ENCODE assay signal across 8 cellular contexts in genomic region chr7:36154255-36155212, GRCh38. TPM values are rescaled to one million over a fixed set of nuclear protein-coding genes. Genes with fewer than 3 reads are reported as not detected.
DNase-seq lines count a peak whose midpoint lies in the region; ATAC-seq and TF ChIP-seq lines count a peak whose summit lies in the region.

No MANE protein-coding gene starts in this region.

- no peak overlapping the region for H3K27ac ChIP-seq in CD8-positive, alpha-beta memory T cell (ENCODE audit: low read depth, low read length)
- H3K27ac ChIP-seq in Panc1 (ENCODE audit: low read length) (peak overlapping the region; percentile 91), trophoblast cell (ENCODE audit: low read depth, low read length) (no peak overlapping the region)

- H3K9ac ChIP-seq in trophoblast cell (ENCODE audit: low read length): no peak overlapping the region

- no TSS peak for BruUV-seq in Panc1 (replicated peaks; lab: Mats Ljungman, UMichigan)

- H3K27me3 ChIP-seq in CD8-positive, alpha-beta memory T cell (ENCODE audit: insufficient read depth, low read length, poor library complexity, severe bottlenecking): no peaks in the 10 kb centered on the region
- H3K27me3 ChIP-seq in Panc1 (ENCODE audit: control insufficient read depth, insufficient read depth, low read length) (no peaks in the 10 kb centered on the region), trophoblast cell (ENCODE audit: insufficient read depth, low read length) (no peaks in the 10 kb centered on the region)

- in situ Hi-C loops in Panc1 (cut with HindIII; ENCODE audit: low pct_unique_long_range_greater_than_20kb, low sequenced_read_pairs): no loop called here

- intact Hi-C loops in Panc1 (cut with micrococcal nuclease; ENCODE audit: unreplicated experiment): loop anchor here (1.0 to 2.0 kb wide), 2 partner anchors 137 to 170 kb away; no protein-coding TSS in a partner anchor

- H3K36me3 ChIP-seq in CD8-positive, alpha-beta memory T cell (ENCODE audit: insufficient read depth, low read length): no peaks in the 10 kb centered on the region
- 0 out of 2 replicates have a peak, but pooled peaks cover 4% of the 10 kb centered on the region for H3K36me3 ChIP-seq in Panc1 (ENCODE audit: control insufficient read depth, insufficient read depth, low read length)
- H3K36me3 ChIP-seq in trophoblast cell (ENCODE audit: control insufficient read depth in 1 of 2, insufficient read depth in 2 of 2, low read length in 2 of 2): peaks cover 0 to 3% of the 10 kb centered on the region in 2 experiments

- POLR2A ChIA-PET in CD8-positive, alpha-beta memory T cell (lab: Charles Lee): no interaction called here
- POLR2A ChIA-PET in Panc1 (lab: Charles Lee): interaction anchor here (1.0 kb wide), 1 partner anchor 119 kb away, joined by 3 read pairs; no protein-coding TSS in a partner anchor

- H3K27ac Mint-ChIP-seq in CD8-positive, alpha-beta memory T cell: peak overlapping the region in 2 of 8 donors; percentile 23 to 38
- peak overlapping the region; percentile 69 for H3K27ac Mint-ChIP-seq in glutamatergic neuron (ENCODE audit: unreplicated experiment)

- H2BK5ac ChIP-seq in trophoblast cell (ENCODE audit: low read depth, low read length, poor library complexity): no peak overlapping the region

- no peak overlapping the region for H4K12ac ChIP-seq in trophoblast cell (ENCODE audit: low read depth, low read length)

- H3K4ac ChIP-seq in trophoblast cell (ENCODE audit: low read depth, low read length): no peak overlapping the region

- H3K79me2 ChIP-seq in trophoblast cell (ENCODE audit: control insufficient read depth, insufficient read depth, low read length, poor library complexity): no peaks in the 10 kb centered on the region

- H3K4me3 ChIP-seq in CD8-positive, alpha-beta memory T cell (ENCODE audit: low read length): peak overlapping the region; percentile 73
- peak overlapping the region; percentile 78 to 96 for H3K4me3 ChIP-seq in Panc1 (ENCODE audit: low read depth in 2 of 2, low read length in 2 of 2)
- H3K4me3 ChIP-seq in trophoblast cell (ENCODE audit: low read depth, low read length): peak overlapping the region; percentile 4

- H3K4me1 ChIP-seq in CD8-positive, alpha-beta memory T cell (ENCODE audit: insufficient read depth, low read length): peaks cover 15% of the 10 kb centered on the region
- H3K4me1 ChIP-seq in Panc1 (ENCODE audit: control insufficient read depth, insufficient read depth, low read length) (peaks cover 36% of the 10 kb centered on the region), trophoblast cell (ENCODE audit: control insufficient read depth in 1 of 2, insufficient read depth in 2 of 2, low read length in 2 of 2) (peaks cover 4 to 9% of the 10 kb centered on the region in 2 experiments)

- H3K23ac ChIP-seq in trophoblast cell (ENCODE audit: low read length): no peak overlapping the region

- H2AFZ ChIP-seq in trophoblast cell (ENCODE audit: insufficient read depth, low read length, poor library complexity): no peak overlapping the region

- H3K79me1 ChIP-seq in trophoblast cell (ENCODE audit: low read length): peaks cover 3% of the 10 kb centered on the region

- H3K4me3 Mint-ChIP-seq in CD8-positive, alpha-beta memory T cell: peak overlapping the region; percentile 69 to 90 (median 78)
- peak overlapping the region; percentile 97 for H3K4me3 Mint-ChIP-seq in glutamatergic neuron (ENCODE audit: unreplicated experiment)

- no peak overlapping the region for H2AK5ac ChIP-seq in trophoblast cell (ENCODE audit: low read length)

- H3K18ac ChIP-seq in trophoblast cell (ENCODE audit: low read length): no peak overlapping the region

- H3K36me3 Mint-ChIP-seq in CD8-positive, alpha-beta memory T cell: no peaks in the 10 kb centered on the region
- H3K36me3 Mint-ChIP-seq in glutamatergic neuron (ENCODE audit: unreplicated experiment): no peaks in the 10 kb centered on the region

- peak; percentile 74 for TF ChIP-seq CTCF in Panc1 (IDR thresholded peaks at IDR 0.05)
- no peak for TF ChIP-seq CTCF in glutamatergic neuron (IDR thresholded peaks at IDR 0.05; ENCODE audit: partially characterized antibody, unreplicated experiment)

- H3K4me1 Mint-ChIP-seq in CD8-positive, alpha-beta memory T cell: peaks cover 14 to 50% (median 33%) of the 10 kb centered on the region in 3 donors
- peaks cover 36% of the 10 kb centered on the region for H3K4me1 Mint-ChIP-seq in glutamatergic neuron (ENCODE audit: low read depth, unreplicated experiment)

- H3K9me3 Mint-ChIP-seq in CD8-positive, alpha-beta memory T cell: no peaks in the 10 kb centered on the region
- peaks cover 20% of the 10 kb centered on the region for H3K9me3 Mint-ChIP-seq in glutamatergic neuron (ENCODE audit: unreplicated experiment)

- H4K8ac ChIP-seq in trophoblast cell (ENCODE audit: low read depth, low read length): no peak overlapping the region

- H3K14ac ChIP-seq in trophoblast cell (ENCODE audit: low read length): no peak overlapping the region

- CTCF ChIA-PET in CD8-positive, alpha-beta memory T cell (lab: Charles Lee): no interaction called here
- CTCF ChIA-PET in Panc1 (lab: Charles Lee): interaction anchor here (0.6 to 1.2 kb wide), 2 partner anchors 18 to 133 kb away, joined by 6 read pairs; no protein-coding TSS in a partner anchor

- H3K9me3 ChIP-seq in CD8-positive, alpha-beta memory T cell (ENCODE audit: low read length): no peaks in the 10 kb centered on the region
- H3K9me3 ChIP-seq in Panc1 (ENCODE audit: control insufficient read depth, insufficient read depth, low read depth, low read length) (peaks cover 4% of the 10 kb centered on the region; the same call in 1 of the 2 replicates), trophoblast cell (ENCODE audit: insufficient read depth, low read depth, low read length) (peaks cover 2% of the 10 kb centered on the region)

- ATAC-seq in Panc1 (peak; percentile 9), GM18511 (IDR thresholded peaks at IDR 0.05; ENCODE audit: unreplicated experiment) (no peak), GM21723 (IDR thresholded peaks at IDR 0.05; ENCODE audit: unreplicated experiment) (no peak)

- H2BK120ac ChIP-seq in trophoblast cell (ENCODE audit: insufficient read depth, low read length, poor library complexity): no peak overlapping the region

- DNase-seq in CD8-positive, alpha-beta memory T cell: peak in 1 of 5 donors; percentile 48
- no peak for DNase-seq in Panc1 (ENCODE audit: low read depth, low spot score)
- DNase-seq in glutamatergic neuron: peak; percentile 59
- no peak for DNase-seq in trophoblast cell
- no peak for DNase-seq in NCI-H2081 treated with DMSO at 0.1 percent for 48 hours (lab: John Stamatoyannopoulos, UW)
- DNase-seq in DMS79 (lab: John Stamatoyannopoulos, UW): no peak

- WGBS in trophoblast cell (ENCODE audit: extremely low coverage, insufficient coverage, insufficient read length): no CpG with 5 or more reads among the region's 44 CpGs

- H3K27me3 Mint-ChIP-seq in CD8-positive, alpha-beta memory T cell: peaks cover 0 to 5% of the 10 kb centered on the region in 2 donors
- H3K27me3 Mint-ChIP-seq in glutamatergic neuron (ENCODE audit: unreplicated experiment): peaks cover 5% of the 10 kb centered on the region

- no peak overlapping the region for H3K4me2 ChIP-seq in trophoblast cell (ENCODE audit: low read length)

- no peak overlapping the region for H4K91ac ChIP-seq in trophoblast cell (ENCODE audit: low read depth, low read length)

- no peak overlapping the region for H2BK12ac ChIP-seq in trophoblast cell (ENCODE audit: low read length)

RNA-seq across cellular contexts. Expression of gene EEPD1, which starts 1.5 kb away (rescaled TPM):
- under 1 TPM; 0.66 to 0.84 TPM for total RNA-seq in CD8-positive, alpha-beta memory T cell
- polyA plus RNA-seq in CD8-positive, alpha-beta memory T cell: 15.0 TPM
- total RNA-seq in Panc1 (2021; ENCODE audit: unreplicated experiment) (48.0 TPM), glutamatergic neuron (ENCODE audit: unreplicated experiment) (63.9 TPM)
- 87.5 TPM for polyA plus RNA-seq in Panc1 (2012; ENCODE audit: insufficient read length)
- 22.7 and 22.9 TPM in 2 replicates for polyA plus RNA-seq in trophoblast cell (2013)

Comparison
In these comparisons a context has a peak if more than half of its experiments do, and no peak if none do; other contexts are left out.
1. H3K4me3 ChIP-seq: peak in every context shown above with its lines; median percentile 87 in Panc1; 73 in CD8-positive, alpha-beta memory T cell; 4 in trophoblast cell.
2. RNA of gene EEPD1, which starts 1.5 kb away (total RNA-seq): 63.9 TPM in glutamatergic neuron (single experiment) and 48.0 TPM in Panc1 (single experiment); 0.66 to 0.84 TPM in CD8-positive, alpha-beta memory T cell; every median in the first group is over 10 times any median in the second.